8 cellular contexts compared by ENCODE assay signal in genomic region chr9:33676746-33677505, GRCh38.
DNase-seq lines count a peak whose midpoint lies in the region; ATAC-seq and TF ChIP-seq lines count a peak whose summit lies in the region.

No MANE protein-coding gene starts in this region.

- H3K4me1 ChIP-seq in Panc1 (ENCODE audit: control insufficient read depth, insufficient read depth, low read length), result no peaks in the 10 kb centered on the region
- H3K4me1 ChIP-seq in adrenal gland (replicated peaks in 1 of 2), result peaks cover 0 to 4% of the 10 kb centered on the region in 2 donors
- no peaks in the 10 kb centered on the region for H3K4me1 ChIP-seq in right cardiac atrium (ENCODE audit: control insufficient read depth, insufficient read depth, low read length)
- no peaks in the 10 kb centered on the region for H3K4me1 ChIP-seq in prostate gland (replicated peaks)

- H3K4me3 ChIP-seq in Panc1 (ENCODE audit: low read depth in 2 of 2, low read length in 2 of 2) (peak overlapping the region; percentile 46 to 51), adrenal gland (peak overlapping the region in 2 of 4 donors; percentile 46 to 54), right cardiac atrium (ENCODE audit: low read length) (peak overlapping the region; percentile 90), prostate gland (peak overlapping the region; percentile 46 to 56)

- H3K36me3 ChIP-seq in Panc1 (ENCODE audit: control insufficient read depth, insufficient read depth, low read length), result no peaks in the 10 kb centered on the region
- no peaks in the 10 kb centered on the region for H3K36me3 ChIP-seq in adrenal gland (replicated peaks in 1 of 2)
- no peaks in the 10 kb centered on the region for H3K36me3 ChIP-seq in prostate gland

- in situ Hi-C loops in Panc1 (cut with HindIII; ENCODE audit: low pct_unique_long_range_greater_than_20kb, low sequenced_read_pairs), result no loop called here

- TF ChIP-seq CTCF in Panc1 (IDR thresholded peaks at IDR 0.05), result no peak
- TF ChIP-seq CTCF in adrenal gland (IDR thresholded peaks at IDR 0.05), result no peak
- no peak for TF ChIP-seq CTCF in prostate gland (IDR thresholded peaks at IDR 0.05)

- intact Hi-C loops in Panc1 (cut with micrococcal nuclease; ENCODE audit: unreplicated experiment) (no loop called here), adrenal gland (cut with DNase I) (no loop called here), right cardiac atrium (cut with DNase I) (no loop called here), prostate gland (cut with DNase I) (no loop called here)

- POLR2A ChIA-PET in Panc1 (lab: Charles Lee), result no interaction called here

- BruUV-seq in Panc1 (replicated peaks; lab: Mats Ljungman, UMichigan), result no TSS peak

- TF ChIP-seq POLR2A in adrenal gland (IDR thresholded peaks at IDR 0.05) (no peak), prostate gland (IDR thresholded peaks at IDR 0.05) (no peak)

- ATAC-seq in Panc1 (peak; percentile 92), right cardiac atrium (peak; percentile 88 to 90), HG03565 (IDR thresholded peaks at IDR 0.05; ENCODE audit: unreplicated experiment) (no peak), HG03108 (IDR thresholded peaks at IDR 0.05; ENCODE audit: unreplicated experiment) (no peak)

- 1 to 12% (median 2%) methylated on average over 21 to 78 of the region's 78 CpGs for WGBS in adrenal gland, 4 donors
- WGBS in right cardiac atrium, result under 1% methylated on average over 78 of the region's 78 CpGs
- WGBS in prostate gland, result 1% methylated on average over 68 of the region's 78 CpGs

- H3K9me3 ChIP-seq in Panc1 (ENCODE audit: control insufficient read depth, insufficient read depth, low read depth, low read length) (no peaks in the 10 kb centered on the region), adrenal gland (replicated peaks in 1 of 3) (peaks cover 0 to 5% (median 0%) of the 10 kb centered on the region in 3 donors), right cardiac atrium (ENCODE audit: control insufficient read depth, low read length) (no peaks in the 10 kb centered on the region), prostate gland (no peaks in the 10 kb centered on the region)

- H3K27ac ChIP-seq in Panc1 (ENCODE audit: low read length) (no peak overlapping the region; the same call in 1 of the 2 replicates), adrenal gland (peak overlapping the region in 2 of 5 donors; percentile 51 to 74), right cardiac atrium (ENCODE audit: low read length) (peak overlapping the region; percentile 74), prostate gland (peak overlapping the region; percentile 81 to 84)

- peak; percentile 2 for DNase-seq in AG08395 (ENCODE audit: low spot score)
- peak; percentile 35 for DNase-seq in H4 (ENCODE audit: low spot score)
- DNase-seq in Panc1 (ENCODE audit: low read depth, low spot score), result no peak
- peak in 6 of 7 donors; percentile 3 to 51 (median 18) for DNase-seq in adrenal gland
- peak; percentile 18 to 72 (median 67) for DNase-seq in right cardiac atrium
- peak; percentile 20 for DNase-seq in prostate gland (ENCODE audit: low spot score)

- CTCF ChIA-PET in Panc1 (lab: Charles Lee), result no interaction called here

- H3K27me3 ChIP-seq in Panc1 (ENCODE audit: control insufficient read depth, insufficient read depth, low read length), result peaks cover 29% of the 10 kb centered on the region
- peaks cover 18% of the 10 kb centered on the region for H3K27me3 ChIP-seq in adrenal gland
- H3K27me3 ChIP-seq in right cardiac atrium (ENCODE audit: control insufficient read depth, insufficient read depth), result no peaks in the 10 kb centered on the region
- no peaks in the 10 kb centered on the region for H3K27me3 ChIP-seq in prostate gland (replicated peaks; ENCODE audit: insufficient read depth)

Comparison
In these comparisons a context has a peak if more than half of its experiments do, and no peak if none do; other contexts are left out.
1. ATAC-seq: peak in Panc1 (single experiment) and right cardiac atrium (2 of 2); none in HG03565 (single experiment) and HG03108 (single experiment).